In genomic region chrX:19628006-19628575, GRCh38 we compare ENCODE assay signal across 1 cellular context.
TF ChIP-seq lines count a peak whose summit lies in the region.

No MANE protein-coding gene starts in this region.

TF ChIP-seq in IMR-90, 13 proteins besides CTCF, POLR2A, EP300 and RAD21 (continued from another document):
- no peak for TF ChIP-seq USF2 (IDR thresholded peaks at IDR 0.05; ENCODE audit: low read depth, low read length)
- no peak for TF ChIP-seq MAFK (IDR thresholded peaks at IDR 0.05; ENCODE audit: low read depth, low read length)
